In genomic region chr22:24026056-24026455, GRCh38 we compare ENCODE assay signal across 23 cellular contexts. TPM values are rescaled to one million over a fixed set of nuclear protein-coding genes. Genes with fewer than 3 reads are reported as not detected.
DNase-seq lines count a peak whose midpoint lies in the region; ATAC-seq and TF ChIP-seq lines count a peak whose summit lies in the region.
"Had no signal": no experiment of that assay in that cellular context is flagged by ENCODE, and none has a peak within 500 bp of the region (broad histone marks: within the 10 kb centered on the region; RNA-seq: fewer than 3 reads in every experiment).

No MANE protein-coding gene starts in this region.

- H3K4me1 ChIP-seq in thyroid gland: peaks cover 26 to 60% of the 10 kb centered on the region in 2 donors

- 86 to 93% methylated on average over 2 of the region's 2 CpGs for WGBS in thyroid gland, 2 donors

- peak; percentile 27 for DNase-seq in NCI-H69 (lab: John Stamatoyannopoulos, UW)
- peak; percentile 23 for DNase-seq in fibroblast of villous mesenchyme (ENCODE audit: low read depth)
- DNase-seq in thyroid gland: no peak
- DNase-seq in activated naive CD4-positive, alpha-beta T cell treated with anti-CD3 and anti-CD28 coated beads, Interleukin-2, amount 10 ng/mL, durations not matched to agents 7 days and 5 days: no peak
- DNase-seq: ACHN; BE2C; C1 segment of cervical spinal cord; CD4-positive, CD25-positive, alpha-beta regulatory T cell; CD8-positive, alpha-beta memory T cell; COR-L47; DMS 273 treated with DMSO at 0.1 percent for 48 hours; DMS53; DND-41; EL; H9; IMR-90 had no signal

- no peaks in the 10 kb centered on the region for H3K27me3 ChIP-seq in thyroid gland
- H3K27me3 ChIP-seq: BE2C had no signal

- no peak overlapping the region for H3K4me3 Mint-ChIP-seq in activated naive CD4-positive, alpha-beta T cell treated with anti-CD3 and anti-CD28 coated beads, Interleukin-2, amount 10 ng/mL, durations not matched to agents 7 days and 5 days
- H3K4me3 Mint-ChIP-seq: CD4-positive, CD25-positive, alpha-beta regulatory T cell; CD8-positive, alpha-beta memory T cell; H9 had no signal

- CTCF ChIA-PET in activated naive CD4-positive, alpha-beta T cell treated with anti-CD3 and anti-CD28 coated beads, Interleukin-2, amount 10 ng/mL, durations not matched to agents 7 days and 5 days (lab: Charles Lee): no interaction called here

- H3K4me3 ChIP-seq in fibroblast of villous mesenchyme (ENCODE audit: low read depth, low read length) (no peak overlapping the region), thyroid gland (replicated peaks in 1 of 3) (no peak overlapping the region)
- H3K4me3 ChIP-seq: GM12878 had no signal

- peak overlapping the region; percentile 50 to 75 (median 63) for H3K27ac ChIP-seq in thyroid gland
- H3K27ac ChIP-seq: HL-60 had no signal

- intact Hi-C loops in thyroid gland (cut with DNase I): no loop called here

- no peaks in the 10 kb centered on the region for H3K36me3 ChIP-seq in thyroid gland
- H3K36me3 ChIP-seq: BE2C had no signal

- H3K4me1 Mint-ChIP-seq in activated naive CD4-positive, alpha-beta T cell treated with anti-CD3 and anti-CD28 coated beads, Interleukin-2, amount 10 ng/mL, durations not matched to agents 7 days and 5 days: peaks cover 28% of the 10 kb centered on the region

- H3K9me3 Mint-ChIP-seq in activated naive CD4-positive, alpha-beta T cell treated with anti-CD3 and anti-CD28 coated beads, Interleukin-2, amount 10 ng/mL, durations not matched to agents 7 days and 5 days: peaks cover 2% of the 10 kb centered on the region
- H3K9me3 Mint-ChIP-seq: CD8-positive, alpha-beta memory T cell had no signal

- H3K27me3 Mint-ChIP-seq in activated naive CD4-positive, alpha-beta T cell treated with anti-CD3 and anti-CD28 coated beads, Interleukin-2, amount 10 ng/mL, durations not matched to agents 7 days and 5 days: no peaks in the 10 kb centered on the region
- H3K27me3 Mint-ChIP-seq: CD4-positive, CD25-positive, alpha-beta regulatory T cell; CD8-positive, alpha-beta memory T cell had no signal

- no peak for TF ChIP-seq POLR2A in thyroid gland (IDR thresholded peaks at IDR 0.05)

- ATAC-seq in HG03196 (IDR thresholded peaks at IDR 0.05; ENCODE audit: unreplicated experiment) (no peak), GM21529 (IDR thresholded peaks at IDR 0.05; ENCODE audit: unreplicated experiment) (no peak)
- ATAC-seq: GM12878 had no signal

- H3K27ac Mint-ChIP-seq in activated naive CD4-positive, alpha-beta T cell treated with anti-CD3 and anti-CD28 coated beads, Interleukin-2, amount 10 ng/mL, durations not matched to agents 7 days and 5 days: no peak overlapping the region

- H3K9me3 ChIP-seq in thyroid gland: no peaks in the 10 kb centered on the region
- H3K9me3 ChIP-seq: BE2C had no signal

- TF ChIP-seq CTCF in fibroblast of villous mesenchyme (IDR thresholded peaks at IDR 0.05; ENCODE audit: insufficient read depth, low read depth, low read length) (no peak), thyroid gland (IDR thresholded peaks at IDR 0.05) (no peak)

- H3K36me3 Mint-ChIP-seq in activated naive CD4-positive, alpha-beta T cell treated with anti-CD3 and anti-CD28 coated beads, Interleukin-2, amount 10 ng/mL, durations not matched to agents 7 days and 5 days: peaks cover 38% of the 10 kb centered on the region

RNA-seq across cellular contexts. Expression of gene CABIN1, which starts 15.0 kb away (rescaled TPM):
- total RNA-seq in fibroblast of villous mesenchyme (51.2 and 60.9 TPM in 2 replicates), thyroid gland (100 to 1,000 TPM in 3 of 4 donors, 10 to 100 TPM in 1; 48.1 to 116 (median 103) TPM)
- total RNA-seq: G401 had no signal

RNA-seq across cellular contexts. Expression of gene GSTT4, which starts 20.8 kb away (rescaled TPM):
- total RNA-seq in fibroblast of villous mesenchyme: not detected in 2 replicates
- total RNA-seq in thyroid gland: not detected
- total RNA-seq: CD4-positive, CD25-positive, alpha-beta regulatory T cell; CD8-positive, alpha-beta memory T cell; G401; GM12878; H1; H9; HT1080; IMR-90 had no signal

RNA-seq across cellular contexts. Expression of gene GSTT2, which starts 46.1 kb away (rescaled TPM):
- total RNA-seq in fibroblast of villous mesenchyme (0.32 TPM in 1 of 2 replicates, not detected in the other), thyroid gland (1 to 10 TPM in 1 of 4 donors, under 1 TPM in 1, not detected in 2; 0.40 to 1.9 TPM)
- total RNA-seq: CD4-positive, CD25-positive, alpha-beta regulatory T cell; CD8-positive, alpha-beta memory T cell; G401; GM12878 had no signal

RNA-seq across cellular contexts. Expression of gene DDT, which starts 51.8 kb away (rescaled TPM):
- total RNA-seq in fibroblast of villous mesenchyme (88.9 and 109 TPM in 2 replicates), thyroid gland (100 to 1,000 TPM in 3 of 4 donors, 10 to 100 TPM in 1; 53.5 to 162 (median 106) TPM)
- total RNA-seq: G401 had no signal

RNA-seq across cellular contexts. Expression of gene DDTL, which starts 59.4 kb away (rescaled TPM):
- total RNA-seq in fibroblast of villous mesenchyme (2.3 and 3.0 TPM in 2 replicates), thyroid gland (1 to 10 TPM in 2 of 4 donors, under 1 TPM in 1, not detected in 1; 0.27 to 1.7 (median 1.4) TPM)
- total RNA-seq: CD8-positive, alpha-beta memory T cell; G401; H9 had no signal

Comparison
In these comparisons a context has a peak if more than half of its experiments do, and no peak if none do; other contexts are left out.
1. DNase-seq: peak in NCI-H69 (single experiment) and fibroblast of villous mesenchyme (single experiment); none in thyroid gland (0 of 2) and activated naive CD4-positive, alpha-beta T cell treated with anti-CD3 and anti-CD28 coated beads, Interleukin-2, amount 10 ng/mL, durations not matched to agents 7 days and 5 days (single experiment).